In the genomic region with DNA sequence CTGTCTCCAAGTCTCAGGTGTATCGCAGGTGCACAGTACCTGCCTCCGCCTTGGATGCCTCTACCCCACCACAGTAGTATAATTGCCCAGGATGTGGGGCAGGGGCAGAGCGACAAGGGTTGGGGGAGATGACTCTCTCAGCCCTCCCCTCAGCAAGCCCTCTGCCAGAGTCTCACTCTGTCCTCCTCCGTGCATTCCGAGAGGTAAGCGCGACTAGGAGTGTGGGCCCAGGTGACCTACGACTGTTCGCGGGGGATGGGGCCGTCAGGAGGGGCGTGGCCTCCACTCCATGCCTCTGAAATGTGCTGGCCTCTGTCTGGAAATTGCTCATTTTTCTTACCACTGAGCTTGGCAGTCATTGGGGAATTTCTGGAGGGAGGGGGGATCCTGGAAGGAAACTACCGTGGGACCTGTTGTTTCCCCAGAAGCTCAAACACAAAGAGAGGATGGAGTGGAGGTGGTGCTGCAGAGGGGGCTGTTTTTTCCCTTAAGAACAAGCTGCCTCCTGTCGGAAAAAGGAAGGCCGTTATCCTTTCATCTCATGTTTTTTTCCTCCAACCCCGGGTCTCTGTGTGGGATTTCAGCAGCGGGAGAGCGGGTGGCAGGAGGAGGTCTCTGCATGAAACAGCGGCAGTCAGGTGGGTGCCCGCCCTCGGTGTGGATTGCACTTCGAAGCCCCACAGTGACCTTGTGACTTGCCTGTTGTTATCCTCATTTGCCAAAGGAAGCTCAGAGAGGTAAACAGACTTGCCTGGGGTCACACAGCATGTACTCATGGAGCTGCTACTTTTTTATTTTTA, we compare ENCODE assay signal across 10 cellular contexts. TPM values are rescaled to one million over a fixed set of nuclear protein-coding genes. Genes with fewer than 3 reads are reported as not detected.
DNase-seq lines count a peak whose midpoint lies in the region; ATAC-seq lines count a peak whose summit lies in the region.
"Had no signal": no experiment of that assay in that cellular context is flagged by ENCODE, and none has a peak within 500 bp of the region (broad histone marks: within the 10 kb centered on the region; RNA-seq: fewer than 3 reads in every experiment).

No MANE protein-coding gene starts in this region.

- no peak overlapping the region for H3K4me3 Mint-ChIP-seq in activated T-helper 17 cell treated with anti-CD3 and anti-CD28 coated beads, Interleukin-2, amount 50 U/mL, for 72 hours
- H3K4me3 Mint-ChIP-seq: activated naive CD4-positive, alpha-beta T cell treated with anti-CD3 and anti-CD28 coated beads, Interleukin-2, amount 50 U/mL, for 24 hours had no signal

- H3K27ac Mint-ChIP-seq in activated T-helper 17 cell treated with anti-CD3 and anti-CD28 coated beads, Interleukin-2, amount 50 U/mL, for 72 hours, result no peak overlapping the region
- H3K27ac Mint-ChIP-seq: activated naive CD4-positive, alpha-beta T cell treated with anti-CD3 and anti-CD28 coated beads, Interleukin-2, amount 50 U/mL, for 24 hours had no signal

- intact Hi-C loops in Right ventricle myocardium superior (cut with DNase I), result no loop called here

- peak; percentile 71 for DNase-seq in GM04503 (ENCODE audit: low read depth)
- DNase-seq in Right ventricle myocardium superior, result no peak
- DNase-seq in pulmonary artery endothelial cell (ENCODE audit: low read depth, low spot score), result peak; percentile 99
- DNase-seq in stimulated activated CD8-positive, alpha-beta memory T cell treated with anti-CD3 and anti-CD28 coated beads, Interleukin-4, amount 100 ng/mL, for 48 hours, result no peak
- no peak for DNase-seq in effector CD4-positive, alpha-beta T cell
- no peak for DNase-seq in NOMO-1 (lab: John Stamatoyannopoulos, UW; ENCODE audit: unreplicated experiment in 2 of 2)
- DNase-seq in amygdala (lab: John Stamatoyannopoulos, UW), result no peak
- DNase-seq: substantia nigra had no signal

- H3K36me3 Mint-ChIP-seq in activated T-helper 17 cell treated with anti-CD3 and anti-CD28 coated beads, Interleukin-2, amount 50 U/mL, for 72 hours (ENCODE audit: low read depth), result no peaks in the 10 kb centered on the region
- H3K36me3 Mint-ChIP-seq: activated naive CD4-positive, alpha-beta T cell treated with anti-CD3 and anti-CD28 coated beads, Interleukin-2, amount 50 U/mL, for 24 hours had no signal

- peak; percentile 55 for ATAC-seq in activated T-helper 17 cell treated with anti-CD3 and anti-CD28 coated beads, Interleukin-2, amount 50 U/mL, for 72 hours (replicated peaks)
- peak; percentile 34 for ATAC-seq in Right ventricle myocardium superior (ENCODE audit: poor library complexity)

- no peaks in the 10 kb centered on the region for H3K27me3 Mint-ChIP-seq in activated T-helper 17 cell treated with anti-CD3 and anti-CD28 coated beads, Interleukin-2, amount 50 U/mL, for 72 hours
- H3K27me3 Mint-ChIP-seq: activated naive CD4-positive, alpha-beta T cell treated with anti-CD3 and anti-CD28 coated beads, Interleukin-2, amount 50 U/mL, for 24 hours had no signal

- peaks cover 3% of the 10 kb centered on the region for H3K9me3 Mint-ChIP-seq in activated T-helper 17 cell treated with anti-CD3 and anti-CD28 coated beads, Interleukin-2, amount 50 U/mL, for 72 hours
- H3K9me3 Mint-ChIP-seq: activated naive CD4-positive, alpha-beta T cell treated with anti-CD3 and anti-CD28 coated beads, Interleukin-2, amount 50 U/mL, for 24 hours had no signal

- no peaks in the 10 kb centered on the region for H3K4me1 Mint-ChIP-seq in activated T-helper 17 cell treated with anti-CD3 and anti-CD28 coated beads, Interleukin-2, amount 50 U/mL, for 72 hours

RNA-seq across cellular contexts. Expression of gene RALB, which starts 13.0 kb away (rescaled TPM):
- total RNA-seq in activated T-helper 17 cell treated with anti-CD3 and anti-CD28 coated beads, Interleukin-2, amount 50 U/mL, for 72 hours, result 10 to 100 TPM; 77.4 to 91.9 TPM
- total RNA-seq in Right ventricle myocardium superior (48.8 TPM), pulmonary artery endothelial cell (163 and 239 TPM in 2 replicates)

RNA-seq across cellular contexts. Expression of gene TMEM185B, which starts 16.5 kb away (rescaled TPM):
- total RNA-seq in activated T-helper 17 cell treated with anti-CD3 and anti-CD28 coated beads, Interleukin-2, amount 50 U/mL, for 72 hours, result 10 to 100 TPM; 28.0 to 31.2 TPM
- 21.1 TPM for total RNA-seq in Right ventricle myocardium superior
- total RNA-seq in pulmonary artery endothelial cell, result 27.4 and 31.3 TPM in 2 replicates

Comparison
In these comparisons a context has a peak if more than half of its experiments do, and no peak if none do; other contexts are left out.
1. DNase-seq: peak in GM04503 (single experiment) and pulmonary artery endothelial cell (single experiment); none in Right ventricle myocardium superior (single experiment), stimulated activated CD8-positive, alpha-beta memory T cell treated with anti-CD3 and anti-CD28 coated beads, Interleukin-4, amount 100 ng/mL, for 48 hours (single experiment), effector CD4-positive, alpha-beta T cell (single experiment), NOMO-1 (0 of 2) and amygdala (0 of 56).